ENCODE assay signal across 18 cellular contexts in the genomic region with DNA sequence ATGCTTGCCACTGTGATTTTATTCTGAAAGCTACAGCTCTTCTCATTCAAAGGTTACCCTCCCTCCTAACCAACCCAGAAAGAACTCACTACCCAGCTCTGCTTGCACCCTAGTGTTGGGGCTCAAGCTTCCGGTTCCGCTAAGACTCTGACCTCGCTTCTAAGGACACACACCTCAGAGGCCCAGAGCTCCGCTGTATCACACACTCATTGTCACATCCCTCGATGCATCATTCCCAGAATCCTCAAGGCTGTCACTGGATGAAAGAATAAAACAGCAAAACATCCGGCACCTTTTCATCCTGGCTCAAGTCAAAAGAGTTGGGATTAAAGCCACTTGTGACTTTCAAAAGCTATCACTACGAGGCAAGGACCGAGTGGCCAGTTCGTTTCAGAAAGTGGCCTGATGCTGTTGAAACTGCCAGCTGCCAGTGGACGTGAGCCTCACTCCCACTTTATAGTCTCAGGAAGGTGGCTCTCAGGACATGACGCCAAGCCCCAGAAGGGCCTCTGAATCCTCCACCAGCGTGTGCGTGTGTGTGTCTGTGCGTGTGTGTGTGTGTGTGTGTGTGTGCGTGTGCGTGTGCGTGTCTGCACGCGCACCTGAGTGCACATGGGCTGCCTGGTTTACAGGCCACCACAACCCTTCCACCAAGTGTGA. TPM values are rescaled to one million over a fixed set of nuclear protein-coding genes. Genes with fewer than 3 reads are reported as not detected.
DNase-seq lines count a peak whose midpoint lies in the region; ATAC-seq and TF ChIP-seq lines count a peak whose summit lies in the region.
"Had no signal": no experiment of that assay in that cellular context is flagged by ENCODE, and none has a peak within 500 bp of the region (broad histone marks: within the 10 kb centered on the region; RNA-seq: fewer than 3 reads in every experiment).

No MANE protein-coding gene starts in this region.

- POLR2A ChIA-PET in AG04450 (lab: Yijun Ruan, JAX) (no interaction called here), Panc1 (lab: Charles Lee) (no interaction called here)

- H3K9me3 Mint-ChIP-seq in natural killer cell: no peaks in the 10 kb centered on the region
- H3K9me3 Mint-ChIP-seq: activated naive CD4-positive, alpha-beta T cell treated with anti-CD3 and anti-CD28 coated beads, Interleukin-2, amount 10 ng/mL, durations not matched to agents 7 days and 5 days; GM23338; T-helper 2 cell treated with Interferon-gamma antibody and Interleukin-4, amounts not matched to agents 5 μg/mL and 100 μg/mL, for 36 hours had no signal

- no TSS peak for BruUV-seq in Panc1 (replicated peaks; lab: Mats Ljungman, UMichigan)

- H3K27ac ChIP-seq in AG04450 (ENCODE audit: low read depth, low read length) (peak overlapping the region; percentile 77), Panc1 (ENCODE audit: low read length) (peak overlapping the region; percentile 87), fibroblast of lung (ENCODE audit: insufficient read depth, low read length) (peak overlapping the region; percentile 81), sigmoid colon (peak overlapping the region in 3 of 4 donors; percentile 34 to 48 (median 38))

- peak overlapping the region; percentile 25 for H3K4me3 ChIP-seq in AG04450 (ENCODE audit: low read depth, low read length)
- H3K4me3 ChIP-seq in Panc1 (ENCODE audit: low read depth in 2 of 2, low read length in 2 of 2): no peak overlapping the region; a peak in 1 of 4 replicates
- no peak overlapping the region for H3K4me3 ChIP-seq in fibroblast of lung (replicated peaks in 1 of 4; ENCODE audit: control extremely low read depth in 1 of 4, insufficient read depth in 1 of 4, low read depth in 3 of 4, low read length in 4 of 4)
- no peak overlapping the region for H3K4me3 ChIP-seq in sigmoid colon
- no peak overlapping the region for H3K4me3 ChIP-seq in HAP-1
- H3K4me3 ChIP-seq: gastroesophageal sphincter, GM23338, MG63 had no signal

- H3K9me3 ChIP-seq in AG04450 (ENCODE audit: control insufficient read depth, insufficient read depth, low read length) (no peaks in the 10 kb centered on the region), Panc1 (ENCODE audit: control insufficient read depth, insufficient read depth, low read depth, low read length) (no peaks in the 10 kb centered on the region), fibroblast of lung (ENCODE audit: control insufficient read depth, insufficient read depth, low read depth, low read length) (no peaks in the 10 kb centered on the region), sigmoid colon (no peaks in the 10 kb centered on the region), HAP-1 (no peaks in the 10 kb centered on the region)
- H3K9me3 ChIP-seq: gastroesophageal sphincter, MG63 had no signal

- no peak overlapping the region for H3K9ac ChIP-seq in fibroblast of lung (ENCODE audit: insufficient read depth, low read length)

- H3K36me3 ChIP-seq in Panc1 (ENCODE audit: control insufficient read depth, insufficient read depth, low read length): no peaks in the 10 kb centered on the region
- no peaks in the 10 kb centered on the region for H3K36me3 ChIP-seq in fibroblast of lung (ENCODE audit: control insufficient read depth, insufficient read depth, low read length)
- H3K36me3 ChIP-seq in sigmoid colon: no peaks in the 10 kb centered on the region
- H3K36me3 ChIP-seq in HAP-1 (replicated peaks): peaks cover 2% of the 10 kb centered on the region; the same call in 1 of the 2 replicates
- H3K36me3 ChIP-seq: gastroesophageal sphincter, MG63 had no signal

- H3K4me1 Mint-ChIP-seq in natural killer cell: peaks cover 0 to 18% of the 10 kb centered on the region in 2 donors
- H3K4me1 Mint-ChIP-seq: activated naive CD4-positive, alpha-beta T cell treated with anti-CD3 and anti-CD28 coated beads, Interleukin-2, amount 10 ng/mL, durations not matched to agents 7 days and 5 days had no signal

- 83% methylated on average over 19 of the region's 19 CpGs for WGBS in sigmoid colon, 2 donors

- in situ Hi-C loops in Panc1 (cut with HindIII; ENCODE audit: low pct_unique_long_range_greater_than_20kb, low sequenced_read_pairs) (no loop called here), HAP-1 (cut with MboI; ENCODE audit: low sequenced_read_pairs) (no loop called here)

- no peak for DNase-seq in AG04450 (ENCODE audit: low read depth, low spot score)
- no peak for DNase-seq in Panc1 (ENCODE audit: low read depth, low spot score)
- no peak for DNase-seq in fibroblast of lung (ENCODE audit: low read depth in 2 of 2)
- peak; percentile 19 for DNase-seq in sigmoid colon
- DNase-seq in GM10266 (ENCODE audit: extremely low spot score): no peak
- DNase-seq in posterior vena cava (ENCODE audit: low spot score): no peak
- DNase-seq in natural killer cell: no peak
- no peak for DNase-seq in HAP-1 (ENCODE audit: low spot score in 2 of 2)
- DNase-seq: activated CD8-positive, alpha-beta memory T cell treated with anti-CD3 and anti-CD28 coated beads, Interleukin-2, amount 50 U/mL, for 48 hours; activated naive CD4-positive, alpha-beta T cell treated with anti-CD3 and anti-CD28 coated beads, Interleukin-2, amount 10 ng/mL, durations not matched to agents 7 days and 5 days; effector memory CD8-positive, alpha-beta T cell; mammary epithelial cell; NCI-H187 treated with DMSO at 0.1 percent for 48 hours had no signal

- TF ChIP-seq CTCF in AG04450 (IDR thresholded peaks at IDR 0.05; ENCODE audit: low read depth, low read length) (no peak), Panc1 (IDR thresholded peaks at IDR 0.05) (no peak), fibroblast of lung (conservative IDR thresholded peaks at IDR 0.05 in 1 of 2, IDR thresholded peaks at IDR 0.05 in 1 of 2; ENCODE audit: low read depth in 1 of 2, low read length in 2 of 2) (no peak), sigmoid colon (IDR thresholded peaks at IDR 0.05) (no peak), GM10266 (IDR thresholded peaks at IDR 0.05; ENCODE audit: control insufficient read depth, insufficient read depth, low read depth, missing control alignments) (no peak), natural killer cell (IDR thresholded peaks at IDR 0.05) (no peak)

- CTCF ChIA-PET in AG04450 (lab: Charles Lee): no interaction called here
- CTCF ChIA-PET in Panc1 (lab: Charles Lee): no interaction called here

- no peak overlapping the region for H3K27ac Mint-ChIP-seq in natural killer cell
- H3K27ac Mint-ChIP-seq: activated naive CD4-positive, alpha-beta T cell treated with anti-CD3 and anti-CD28 coated beads, Interleukin-2, amount 10 ng/mL, durations not matched to agents 7 days and 5 days; B cell; effector memory CD8-positive, alpha-beta T cell; GM23338; T-helper 2 cell treated with Interferon-gamma antibody and Interleukin-4, amounts not matched to agents 5 μg/mL and 100 μg/mL, for 36 hours had no signal

- H2AFZ ChIP-seq in fibroblast of lung (ENCODE audit: low read length): no peak overlapping the region
- H2AFZ ChIP-seq: GM23338 had no signal

- H3K4me2 ChIP-seq in fibroblast of lung (ENCODE audit: extremely low read depth, insufficient read depth, low read length): peak overlapping the region; percentile 70
- H3K4me2 ChIP-seq: GM23338 had no signal

- H3K79me2 ChIP-seq in fibroblast of lung (ENCODE audit: control insufficient read depth, insufficient read depth, low read length): peaks cover 75% of the 10 kb centered on the region

- H4K20me1 ChIP-seq in fibroblast of lung (ENCODE audit: control insufficient read depth, extremely low read depth, insufficient read depth, low read length): no peaks in the 10 kb centered on the region

- no peaks in the 10 kb centered on the region for H3K36me3 Mint-ChIP-seq in natural killer cell
- H3K36me3 Mint-ChIP-seq: activated naive CD4-positive, alpha-beta T cell treated with anti-CD3 and anti-CD28 coated beads, Interleukin-2, amount 10 ng/mL, durations not matched to agents 7 days and 5 days had no signal

- H3K27me3 Mint-ChIP-seq in natural killer cell (ENCODE audit: low read depth in 2 of 2): no peaks in the 10 kb centered on the region
- H3K27me3 Mint-ChIP-seq: B cell had no signal

- H3K27me3 ChIP-seq in AG04450 (ENCODE audit: control insufficient read depth, insufficient read depth, low read length) (no peaks in the 10 kb centered on the region), Panc1 (ENCODE audit: control insufficient read depth, insufficient read depth, low read length) (no peaks in the 10 kb centered on the region), fibroblast of lung (ENCODE audit: control insufficient read depth, insufficient read depth, low read length) (no peaks in the 10 kb centered on the region), sigmoid colon (no peaks in the 10 kb centered on the region), HAP-1 (ENCODE audit: low read depth) (no peaks in the 10 kb centered on the region)
- H3K27me3 ChIP-seq: gastroesophageal sphincter, MG63 had no signal

- TF ChIP-seq EP300 in sigmoid colon (IDR thresholded peaks at IDR 0.05): no peak

- intact Hi-C loops in Panc1 (cut with micrococcal nuclease; ENCODE audit: unreplicated experiment): no loop called here
- intact Hi-C loops in sigmoid colon (cut with DNase I): no loop called here
- intact Hi-C loops in posterior vena cava (cut with DNase I): no loop called here
- intact Hi-C loops in natural killer cell (cut with micrococcal nuclease): no loop called here

- peaks cover 25% of the 10 kb centered on the region for H3K4me1 ChIP-seq in Panc1 (ENCODE audit: control insufficient read depth, insufficient read depth, low read length)
- H3K4me1 ChIP-seq in fibroblast of lung (ENCODE audit: control insufficient read depth, extremely low read depth, insufficient read depth, low read length): peaks cover 21% of the 10 kb centered on the region
- H3K4me1 ChIP-seq in sigmoid colon: peaks cover 0 to 78% (median 57%) of the 10 kb centered on the region in 4 donors
- peaks cover 32% of the 10 kb centered on the region for H3K4me1 ChIP-seq in HAP-1

- H3K4me3 Mint-ChIP-seq in natural killer cell: no peak overlapping the region
- H3K4me3 Mint-ChIP-seq: activated naive CD4-positive, alpha-beta T cell treated with anti-CD3 and anti-CD28 coated beads, Interleukin-2, amount 10 ng/mL, durations not matched to agents 7 days and 5 days; B cell; effector memory CD8-positive, alpha-beta T cell; GM23338; T-helper 2 cell treated with Interferon-gamma antibody and Interleukin-4, amounts not matched to agents 5 μg/mL and 100 μg/mL, for 36 hours had no signal

- ATAC-seq in Panc1: no peak; the same call in 1 of the 2 replicates
- ATAC-seq in natural killer cell: no peak
- ATAC-seq: effector memory CD8-positive, alpha-beta T cell; gastroesophageal sphincter; GM23338 had no signal

- TF ChIP-seq POLR2A in sigmoid colon (IDR thresholded peaks at IDR 0.05): no peak

RNA-seq across cellular contexts. Expression of gene ZFHX3, which starts 29.0 kb away (rescaled TPM):
- polyA plus RNA-seq in AG04450 (2011; rRNA removed) (3.3 and 4.2 TPM in 2 replicates), fibroblast of lung (4.4 and 4.7 TPM in 2 replicates), sigmoid colon (1 to 10 TPM in 2 of 3 donors, under 1 TPM in 1; 0.69 to 4.3 (median 1.2) TPM)
- 11.1 and 12.1 TPM in 2 replicates for polyA minus RNA-seq in AG04450 (2011; rRNA and poly(A)+ RNA removed)
- total RNA-seq in Panc1 (2021; ENCODE audit: unreplicated experiment) (7.1 TPM), fibroblast of lung (5.4 and 7.3 TPM in 2 replicates), sigmoid colon (10 to 100 TPM; 17.8 to 38.8 (median 19.1) TPM), posterior vena cava (10 to 100 TPM; 40.8 to 43.7 TPM), natural killer cell (1 to 10 TPM; 5.8 to 7.8 (median 7.5) TPM)
- 3.0 TPM for polyA plus RNA-seq in Panc1 (2012; ENCODE audit: insufficient read length)
- polyA plus RNA-seq in fibroblast of lung (2012): 4.3 and 8.5 TPM in 2 replicates
- 21.6 and 25.3 TPM in 2 replicates for polyA minus RNA-seq in fibroblast of lung (ENCODE audit: low replicate concordance)
